Comparison of ENCODE assay signal across 2 cellular contexts in the genomic region with DNA sequence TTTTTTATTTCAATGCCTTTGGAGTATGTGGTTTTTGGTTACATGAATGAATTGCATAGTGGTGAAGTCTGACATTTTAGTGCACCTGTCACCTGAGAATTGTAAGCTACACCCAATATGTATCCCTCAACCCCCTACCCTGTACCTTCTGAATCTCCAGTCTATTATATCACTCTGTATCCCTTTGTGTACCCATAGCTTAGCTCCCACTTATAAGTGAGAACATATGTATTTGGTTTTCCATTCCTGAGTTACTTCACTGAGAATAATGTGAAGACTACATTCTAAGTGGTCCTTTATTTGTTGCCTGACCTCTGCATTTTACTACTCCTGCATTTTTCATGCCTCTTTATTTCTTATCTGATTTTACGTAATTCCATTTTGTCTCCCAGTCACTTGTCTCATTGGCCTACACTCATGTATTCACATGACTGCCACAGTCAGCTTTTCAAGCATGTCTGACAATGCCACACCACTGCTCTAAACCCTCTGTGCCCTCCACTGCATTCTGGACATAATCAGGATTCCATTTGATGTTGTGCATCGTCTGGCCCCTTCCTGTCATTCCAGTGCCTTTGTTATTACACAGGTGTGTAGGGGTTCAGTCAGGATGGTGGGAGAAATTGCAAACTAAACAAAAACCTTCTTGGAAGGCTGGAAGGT.
TF ChIP-seq lines count a peak whose summit lies in the region.

No MANE protein-coding gene starts in this region.

TF ChIP-seq in SK-N-SH treated with all-trans-retinoic acid at 6 μM for 48 hours, 23 proteins besides CTCF, POLR2A, EP300 and RAD21:
- TF ChIP-seq ZNF8 (CRISPR knock-in tag; IDR thresholded peaks at IDR 0.05): no peak
- TF ChIP-seq GLIS3 (CRISPR knock-in tag; IDR thresholded peaks at IDR 0.05): no peak
- TF ChIP-seq ISL1 (CRISPR knock-in tag; IDR thresholded peaks at IDR 0.05): 0 out of 2 replicates have a peak, but pooled peaks have one; percentile 16
- TF ChIP-seq CREB5 (CRISPR knock-in tag; IDR thresholded peaks at IDR 0.05; ENCODE audit: low read depth): no peak

TF ChIP-seq in SK-N-SH, 30 proteins besides CTCF, POLR2A, EP300 and RAD21:
- TF ChIP-seq CHD2 (IDR thresholded peaks at IDR 0.05; ENCODE audit: low read length, partially characterized antibody): no peak
- TF ChIP-seq FOXJ3 (CRISPR knock-in tag; IDR thresholded peaks at IDR 0.05): no peak
- TF ChIP-seq NRF1 (IDR thresholded peaks at IDR 0.05; ENCODE audit: low read depth, low read length): no peak
